ENCODE assay signal across 7 cellular contexts in the genomic region with DNA sequence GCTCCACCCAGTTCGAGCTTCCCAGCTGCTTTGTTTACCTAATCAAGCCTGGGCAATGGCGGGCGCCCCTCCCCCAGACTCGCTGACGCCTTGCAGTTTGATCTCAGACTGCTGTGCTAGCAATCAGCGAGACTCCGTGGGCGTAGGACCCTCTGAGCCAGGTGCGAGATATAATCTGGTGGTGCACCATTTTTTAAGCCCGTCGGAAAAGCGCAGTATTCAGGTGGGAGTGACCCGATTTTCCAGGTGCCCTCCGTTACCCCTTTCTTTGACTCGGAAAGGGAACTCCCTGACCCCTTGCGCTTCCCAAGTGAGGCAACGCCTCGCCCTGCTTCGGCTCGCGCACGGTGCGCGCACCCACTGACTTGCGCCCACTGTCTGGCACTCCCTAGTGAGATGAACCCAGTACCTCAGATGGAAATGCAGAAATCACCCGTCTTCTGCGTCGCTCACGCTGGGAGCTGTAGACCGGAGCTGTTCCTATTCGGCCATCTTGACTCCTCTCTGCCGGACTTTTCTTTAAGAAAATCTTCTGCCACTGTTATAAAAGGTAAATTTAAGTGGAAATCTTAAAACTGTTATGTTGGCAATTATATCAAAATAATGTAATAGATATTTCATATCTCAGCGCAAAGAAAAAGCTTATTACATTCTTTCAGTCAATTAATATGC.
DNase-seq lines count a peak whose midpoint lies in the region; ATAC-seq and TF ChIP-seq lines count a peak whose summit lies in the region.
"Not testable (repeated sequence)": the region's sequence is repeated elsewhere in the genome, so short reads cannot be mapped to it uniquely, and the experiment has no call there.

No MANE protein-coding gene starts in this region.

- H3K79me1 ChIP-seq in mesendoderm (ENCODE audit: low read length) = not testable (repeated sequence)

- H3F3A ChIP-seq in smooth muscle cell (ENCODE audit: low read depth) = not testable (repeated sequence)

- H3K23ac ChIP-seq in mesendoderm (ENCODE audit: low read length) = not testable (repeated sequence)

- not testable (repeated sequence) for H2AK5ac ChIP-seq in mesendoderm (ENCODE audit: low read length)

- peak overlapping the region; percentile 78 for H3K9ac ChIP-seq in HUES48 (ENCODE audit: low read depth, low read length)
- not testable (repeated sequence) for H3K9ac ChIP-seq in mesendoderm (ENCODE audit: low read length)
- H3K9ac ChIP-seq in smooth muscle cell (ENCODE audit: low read depth) = peak overlapping the region; percentile 54

- H4K8ac ChIP-seq in mesendoderm (ENCODE audit: low read depth, low read length) = not testable (repeated sequence)

- not testable (repeated sequence) for H3K4me1 Mint-ChIP-seq in activated naive CD8-positive, alpha-beta T cell treated with anti-CD3 and anti-CD28 coated beads, Interleukin-2, amount 50 U/mL, for 24 hours

- not testable (repeated sequence) for DNase-seq in RWPE2 (ENCODE audit: low spot score); activated naive CD8-positive, alpha-beta T cell treated with anti-CD3 and anti-CD28 coated beads, Interleukin-2, amount 50 U/mL, for 24 hours; smooth muscle cell (lab: John Stamatoyannopoulos, UW; ENCODE audit: unreplicated experiment)
- DNase-seq in activated CD8-positive, alpha-beta memory T cell treated with anti-CD3 and anti-CD28 coated beads, Interleukin-2, amount 50 U/mL, for 4 hours = peak; percentile 16
- DNase-seq in fibroblast of villous mesenchyme (ENCODE audit: low read depth) (peak; percentile 1), mesendoderm (peak; percentile 39)

- H3K4me1 ChIP-seq in HUES48 (ENCODE audit: control insufficient read depth, insufficient read depth, low read length); RWPE2 (ENCODE audit: insufficient read depth, poor library complexity, severe bottlenecking); mesendoderm (ENCODE audit: control insufficient read depth, low read depth, low read length): not testable (repeated sequence)
- peaks cover 11% of the 10 kb centered on the region for H3K4me1 ChIP-seq in smooth muscle cell (ENCODE audit: low read depth)

- not testable (repeated sequence) for H2BK15ac ChIP-seq in mesendoderm (replicated peaks; ENCODE audit: low read depth)

- not testable (repeated sequence) for H3K27me3 ChIP-seq in HUES48 (ENCODE audit: control insufficient read depth, insufficient read depth, low read length); RWPE2 (ENCODE audit: insufficient read depth, poor library complexity, severe bottlenecking); mesendoderm (ENCODE audit: insufficient read depth, low read length, poor library complexity); smooth muscle cell (ENCODE audit: low read depth)

- not testable (repeated sequence) for H2BK120ac ChIP-seq in mesendoderm (ENCODE audit: low read depth, low read length)

- not testable (repeated sequence) for H3K9me3 Mint-ChIP-seq in activated naive CD8-positive, alpha-beta T cell treated with anti-CD3 and anti-CD28 coated beads, Interleukin-2, amount 50 U/mL, for 24 hours

- not testable (repeated sequence) for H3K36me3 ChIP-seq in HUES48 (ENCODE audit: control insufficient read depth, insufficient read depth, low read length); RWPE2 (ENCODE audit: low read depth); mesendoderm (ENCODE audit: control insufficient read depth, insufficient read depth, low read length); smooth muscle cell (ENCODE audit: low read depth)

- H3K56ac ChIP-seq in mesendoderm (ENCODE audit: low read length) = not testable (repeated sequence)

- H3K4me3 Mint-ChIP-seq in activated naive CD8-positive, alpha-beta T cell treated with anti-CD3 and anti-CD28 coated beads, Interleukin-2, amount 50 U/mL, for 24 hours = peak overlapping the region; percentile 34

- not testable (repeated sequence) for ATAC-seq in RWPE2 (ENCODE audit: low read depth); activated naive CD8-positive, alpha-beta T cell treated with anti-CD3 and anti-CD28 coated beads, Interleukin-2, amount 50 U/mL, for 24 hours

- peak overlapping the region; percentile 85 for H3K4me3 ChIP-seq in HUES48 (ENCODE audit: low read depth, low read length)
- H3K4me3 ChIP-seq in RWPE2 (ENCODE audit: severe bottlenecking) = peak overlapping the region; percentile 20
- peak overlapping the region; percentile 45 for H3K4me3 ChIP-seq in fibroblast of villous mesenchyme (ENCODE audit: low read depth, low read length)
- H3K4me3 ChIP-seq in mesendoderm (ENCODE audit: low read length) = not testable (repeated sequence)
- H3K4me3 ChIP-seq in smooth muscle cell = peak overlapping the region; percentile 81

- not testable (repeated sequence) for H3K36me3 Mint-ChIP-seq in activated naive CD8-positive, alpha-beta T cell treated with anti-CD3 and anti-CD28 coated beads, Interleukin-2, amount 50 U/mL, for 24 hours (ENCODE audit: low read depth)

- not testable (repeated sequence) for H3K27me3 Mint-ChIP-seq in activated naive CD8-positive, alpha-beta T cell treated with anti-CD3 and anti-CD28 coated beads, Interleukin-2, amount 50 U/mL, for 24 hours

- H4K5ac ChIP-seq in mesendoderm (ENCODE audit: low read length) = not testable (repeated sequence)

- not testable (repeated sequence) for H3K9me3 ChIP-seq in HUES48 (ENCODE audit: control insufficient read depth, insufficient read depth, low read length); RWPE2 (ENCODE audit: severe bottlenecking); smooth muscle cell (replicated peaks; ENCODE audit: low read depth)

- H4K20me1 ChIP-seq in smooth muscle cell (ENCODE audit: low read depth) = not testable (repeated sequence)

- WGBS in mesendoderm (ENCODE audit: extremely low coverage, insufficient coverage, low lambda C conversion rate) = no CpG with 5 or more reads among the region's 33 CpGs
- 16% methylated on average over 33 of the region's 33 CpGs for WGBS in smooth muscle cell (ENCODE audit: low lambda C conversion rate)

- H3K18ac ChIP-seq in mesendoderm (ENCODE audit: low read length) = not testable (repeated sequence)

- not testable (repeated sequence) for H3K4ac ChIP-seq in mesendoderm (ENCODE audit: low read depth, low read length)

- not testable (repeated sequence) for H3K4me2 ChIP-seq in mesendoderm (ENCODE audit: low read length)
- H3K4me2 ChIP-seq in smooth muscle cell = peak overlapping the region; percentile 98

- TF ChIP-seq CTCF in RWPE2 (IDR thresholded peaks at IDR 0.05; ENCODE audit: poor library complexity, severe bottlenecking); fibroblast of villous mesenchyme (IDR thresholded peaks at IDR 0.05; ENCODE audit: insufficient read depth, low read depth, low read length); smooth muscle cell (IDR thresholded peaks at IDR 0.05; ENCODE audit: borderline replicate concordance, insufficient read depth, poor library complexity, severe bottlenecking): not testable (repeated sequence)

- H3K27ac ChIP-seq in HUES48 (ENCODE audit: low read depth, low read length) (peak overlapping the region; percentile 78), smooth muscle cell (ENCODE audit: low read depth) (peak overlapping the region; percentile 68)
- H3K27ac ChIP-seq in RWPE2 (ENCODE audit: poor library complexity, severe bottlenecking); mesendoderm (ENCODE audit: low read depth, low read length): not testable (repeated sequence)

- peak overlapping the region; percentile 97 for H2AFZ ChIP-seq in smooth muscle cell (ENCODE audit: low read depth)

- H3K79me2 ChIP-seq in mesendoderm (ENCODE audit: control insufficient read depth, insufficient read depth, low read length) = not testable (repeated sequence)
- H3K79me2 ChIP-seq in smooth muscle cell (ENCODE audit: low read depth) = peaks cover 31% of the 10 kb centered on the region

- H3K27ac Mint-ChIP-seq in activated naive CD8-positive, alpha-beta T cell treated with anti-CD3 and anti-CD28 coated beads, Interleukin-2, amount 50 U/mL, for 24 hours = not testable (repeated sequence)

- not testable (repeated sequence) for H2BK5ac ChIP-seq in mesendoderm (ENCODE audit: low read length)
